ENCODE assay signal across 8 cellular contexts in the genomic region with DNA sequence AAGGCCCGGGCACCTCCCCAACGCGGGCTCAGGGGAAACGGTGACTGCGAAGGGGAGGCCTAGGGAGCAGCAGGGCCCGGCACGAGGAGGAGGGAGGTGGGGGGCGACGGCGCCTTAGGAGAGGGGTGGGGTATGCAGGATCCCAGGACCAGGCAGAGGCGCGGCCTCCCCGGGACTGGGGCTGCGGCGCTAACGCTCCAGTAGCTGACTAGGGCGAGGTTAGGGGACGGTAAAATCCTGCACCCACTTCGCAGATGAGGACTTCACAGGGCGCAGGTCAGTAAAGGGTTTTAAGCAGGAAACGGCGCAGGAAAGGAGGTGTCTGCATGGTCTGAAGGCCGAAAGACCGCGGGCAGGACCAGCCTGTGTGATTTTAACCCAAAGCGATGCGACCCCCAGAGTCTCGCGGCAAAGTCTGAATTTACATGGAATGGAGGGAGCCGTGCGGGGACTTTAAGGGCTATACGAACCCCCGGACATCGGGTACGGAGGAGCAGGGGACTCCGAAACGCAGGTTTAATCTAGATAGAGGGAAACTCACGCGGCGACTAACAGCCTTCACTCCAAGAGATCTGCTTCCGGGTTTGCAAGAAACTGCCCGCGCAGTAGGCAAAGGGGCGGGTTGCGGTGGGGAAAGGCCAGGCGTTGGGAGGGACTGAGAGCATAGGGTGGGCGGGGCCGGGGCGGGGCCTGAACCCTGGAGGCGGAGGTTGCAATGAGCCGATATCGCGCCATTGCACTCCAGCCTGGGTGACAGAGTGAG. TPM values are rescaled to one million over a fixed set of nuclear protein-coding genes. Genes with fewer than 3 reads are reported as not detected.
DNase-seq lines count a peak whose midpoint lies in the region; ATAC-seq and TF ChIP-seq lines count a peak whose summit lies in the region.

A gene (minus strand): TSS at position 588 of the 763 bp plus-strand sequence. CDS start 10,460 bp downstream, outside the sequence.

- peak; percentile 81 for TF ChIP-seq POLR2A in GM18526 (IDR thresholded peaks at IDR 0.05; ENCODE audit: extremely low read depth, insufficient read length)

- DNase-seq in NCI-H2107 (lab: John Stamatoyannopoulos, UW) (peak; percentile 1), dermis blood vessel endothelial cell (peak; percentile 90), left lobe of liver (ENCODE audit: low spot score) (peak; percentile 56), 8988T (no peak)
- DNase-seq in activated CD4-positive, alpha-beta T cell treated with anti-CD3 and anti-CD28 coated beads, Interleukin-2, amount 50 U/mL, for 24 hours (ENCODE audit: low read depth in 1 of 2, low spot score in 1 of 2) = peak; percentile 33 to 81
- peak; percentile 30 to 46 for DNase-seq in stimulated activated CD4-positive, alpha-beta T cell treated with anti-CD3 and anti-CD28 coated beads, Interleukin-1b, Interleukin-23, amount 100 ng/mL, for 1 hour (ENCODE audit: low read depth in 2 of 2)

- ATAC-seq in left lobe of liver (peak; percentile 57), HG03039 (IDR thresholded peaks at IDR 0.05; ENCODE audit: unreplicated experiment) (no peak)

RNA-seq across cellular contexts. Expression of the gene that starts here (rescaled TPM):
- 2.6 and 3.0 TPM in 2 replicates for total RNA-seq in dermis blood vessel endothelial cell
- 0.28 TPM for total RNA-seq in left lobe of liver

Comparison
In these comparisons a context has a peak if more than half of its experiments do, and no peak if none do; other contexts are left out.
1. Peak in DNase-seq and ATAC-seq in left lobe of liver; RNA of the gene not detected or under 1 TPM.